Comparison of ENCODE assay signal across 1 cellular context in the genomic region with DNA sequence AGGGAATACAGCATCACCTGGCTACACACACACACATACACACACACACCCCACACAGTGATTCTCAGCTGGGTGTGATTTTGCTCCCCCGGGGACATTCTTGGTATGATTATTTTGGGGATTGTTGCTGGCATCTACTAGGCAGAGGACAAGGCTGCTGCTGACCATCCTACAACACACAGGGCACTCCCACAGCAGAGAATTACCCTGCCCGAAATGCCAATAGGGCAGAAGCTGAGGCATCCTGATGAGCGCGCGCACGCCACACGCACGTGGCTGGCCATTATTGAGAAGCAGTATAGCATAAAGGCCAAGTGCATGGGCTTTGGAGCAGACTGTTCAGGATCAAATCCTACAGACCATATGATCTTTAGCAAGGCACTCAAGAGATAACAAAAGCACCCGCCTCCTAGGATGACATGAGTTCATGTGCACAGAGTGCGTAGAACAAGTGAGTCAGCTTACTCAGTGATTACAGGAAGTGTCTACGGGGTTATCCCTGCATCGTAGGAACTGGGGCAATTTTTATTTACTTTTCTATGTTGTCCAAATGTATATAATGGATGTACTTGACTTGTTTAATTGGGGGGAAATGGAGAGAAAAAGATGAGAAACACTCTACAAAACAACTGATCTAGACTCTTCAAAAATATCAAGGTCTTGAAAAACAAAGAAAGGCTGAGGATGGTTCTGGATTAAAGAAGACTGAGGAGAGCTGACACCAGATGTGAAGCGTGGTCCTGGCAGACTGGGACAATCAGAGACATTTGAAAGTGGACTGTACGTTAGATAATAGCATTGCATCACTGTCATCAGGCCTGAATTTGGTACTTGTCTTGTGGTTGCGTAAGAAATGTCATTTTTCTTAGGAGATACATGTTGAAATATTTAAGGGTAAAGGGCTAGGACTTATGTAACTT.
TF ChIP-seq lines count a peak whose summit lies in the region.

No MANE protein-coding gene starts in this region.

TF ChIP-seq in HepG2, 621 proteins besides CTCF, POLR2A, EP300 and RAD21 (continued from another document and continues in another):
- no peak for TF ChIP-seq HIVEP1 (CRISPR knock-in tag; IDR thresholded peaks at IDR 0.05)
- TF ChIP-seq SRSF9 (IDR thresholded peaks at IDR 0.05; ENCODE audit: borderline replicate concordance, insufficient read depth, low read depth, low read length, poor library complexity, severe bottlenecking): no peak
- TF ChIP-seq ZNF839 (CRISPR knock-in tag; IDR thresholded peaks at IDR 0.05; ENCODE audit: borderline replicate concordance): no peak
- TF ChIP-seq ZKSCAN1 (IDR thresholded peaks at IDR 0.05; ENCODE audit: low read length): no peak
- TF ChIP-seq ZNF629 (CRISPR knock-in tag; conservative IDR thresholded peaks at IDR 0.05): no peak
- TF ChIP-seq MAFG (CRISPR knock-in tag; IDR thresholded peaks at IDR 0.05): no peak
- TF ChIP-seq, protein P1, sequence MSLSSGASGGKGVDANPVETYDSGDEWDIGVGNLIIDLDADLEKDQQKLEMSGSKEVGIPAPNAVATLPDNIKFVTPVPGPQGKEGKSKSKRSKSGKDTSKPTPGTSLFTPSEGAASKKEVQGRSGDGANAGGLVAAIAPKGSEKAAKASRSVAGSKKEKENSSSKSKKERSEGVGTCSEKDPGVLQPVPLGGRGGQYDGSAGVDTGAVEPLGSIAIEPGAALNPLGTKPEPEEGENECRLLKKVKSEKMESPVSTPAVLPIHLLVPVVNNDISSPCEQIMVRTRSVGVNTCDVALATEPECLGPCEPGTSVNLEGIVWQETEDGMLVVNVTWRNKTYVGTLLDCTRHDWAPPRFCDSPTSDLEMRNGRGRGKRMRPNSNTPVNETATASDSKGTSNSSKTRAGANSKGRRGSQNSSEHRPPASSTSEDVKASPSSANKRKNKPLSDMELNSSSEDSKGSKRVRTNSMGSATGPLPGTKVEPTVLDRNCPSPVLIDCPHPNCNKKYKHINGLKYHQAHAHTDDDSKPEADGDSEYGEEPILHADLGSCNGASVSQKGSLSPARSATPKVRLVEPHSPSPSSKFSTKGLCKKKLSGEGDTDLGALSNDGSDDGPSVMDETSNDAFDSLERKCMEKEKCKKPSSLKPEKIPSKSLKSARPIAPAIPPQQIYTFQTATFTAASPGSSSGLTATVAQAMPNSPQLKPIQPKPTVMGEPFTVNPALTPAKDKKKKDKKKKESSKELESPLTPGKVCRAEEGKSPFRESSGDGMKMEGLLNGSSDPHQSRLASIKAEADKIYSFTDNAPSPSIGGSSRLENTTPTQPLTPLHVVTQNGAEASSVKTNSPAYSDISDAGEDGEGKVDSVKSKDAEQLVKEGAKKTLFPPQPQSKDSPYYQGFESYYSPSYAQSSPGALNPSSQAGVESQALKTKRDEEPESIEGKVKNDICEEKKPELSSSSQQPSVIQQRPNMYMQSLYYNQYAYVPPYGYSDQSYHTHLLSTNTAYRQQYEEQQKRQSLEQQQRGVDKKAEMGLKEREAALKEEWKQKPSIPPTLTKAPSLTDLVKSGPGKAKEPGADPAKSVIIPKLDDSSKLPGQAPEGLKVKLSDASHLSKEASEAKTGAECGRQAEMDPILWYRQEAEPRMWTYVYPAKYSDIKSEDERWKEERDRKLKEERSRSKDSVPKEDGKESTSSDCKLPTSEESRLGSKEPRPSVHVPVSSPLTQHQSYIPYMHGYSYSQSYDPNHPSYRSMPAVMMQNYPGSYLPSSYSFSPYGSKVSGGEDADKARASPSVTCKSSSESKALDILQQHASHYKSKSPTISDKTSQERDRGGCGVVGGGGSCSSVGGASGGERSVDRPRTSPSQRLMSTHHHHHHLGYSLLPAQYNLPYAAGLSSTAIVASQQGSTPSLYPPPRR (CRISPR knock-in tag; IDR thresholded peaks at IDR 0.05; ENCODE audit: borderline replicate concordance): no peak
- TF ChIP-seq ZFP36 (IDR thresholded peaks at IDR 0.05; ENCODE audit: borderline replicate concordance, low read depth, low read length, partially characterized antibody): no peak
- TF ChIP-seq SMAD9 (CRISPR knock-in tag; IDR thresholded peaks at IDR 0.05): no peak
- TF ChIP-seq, protein P2, sequence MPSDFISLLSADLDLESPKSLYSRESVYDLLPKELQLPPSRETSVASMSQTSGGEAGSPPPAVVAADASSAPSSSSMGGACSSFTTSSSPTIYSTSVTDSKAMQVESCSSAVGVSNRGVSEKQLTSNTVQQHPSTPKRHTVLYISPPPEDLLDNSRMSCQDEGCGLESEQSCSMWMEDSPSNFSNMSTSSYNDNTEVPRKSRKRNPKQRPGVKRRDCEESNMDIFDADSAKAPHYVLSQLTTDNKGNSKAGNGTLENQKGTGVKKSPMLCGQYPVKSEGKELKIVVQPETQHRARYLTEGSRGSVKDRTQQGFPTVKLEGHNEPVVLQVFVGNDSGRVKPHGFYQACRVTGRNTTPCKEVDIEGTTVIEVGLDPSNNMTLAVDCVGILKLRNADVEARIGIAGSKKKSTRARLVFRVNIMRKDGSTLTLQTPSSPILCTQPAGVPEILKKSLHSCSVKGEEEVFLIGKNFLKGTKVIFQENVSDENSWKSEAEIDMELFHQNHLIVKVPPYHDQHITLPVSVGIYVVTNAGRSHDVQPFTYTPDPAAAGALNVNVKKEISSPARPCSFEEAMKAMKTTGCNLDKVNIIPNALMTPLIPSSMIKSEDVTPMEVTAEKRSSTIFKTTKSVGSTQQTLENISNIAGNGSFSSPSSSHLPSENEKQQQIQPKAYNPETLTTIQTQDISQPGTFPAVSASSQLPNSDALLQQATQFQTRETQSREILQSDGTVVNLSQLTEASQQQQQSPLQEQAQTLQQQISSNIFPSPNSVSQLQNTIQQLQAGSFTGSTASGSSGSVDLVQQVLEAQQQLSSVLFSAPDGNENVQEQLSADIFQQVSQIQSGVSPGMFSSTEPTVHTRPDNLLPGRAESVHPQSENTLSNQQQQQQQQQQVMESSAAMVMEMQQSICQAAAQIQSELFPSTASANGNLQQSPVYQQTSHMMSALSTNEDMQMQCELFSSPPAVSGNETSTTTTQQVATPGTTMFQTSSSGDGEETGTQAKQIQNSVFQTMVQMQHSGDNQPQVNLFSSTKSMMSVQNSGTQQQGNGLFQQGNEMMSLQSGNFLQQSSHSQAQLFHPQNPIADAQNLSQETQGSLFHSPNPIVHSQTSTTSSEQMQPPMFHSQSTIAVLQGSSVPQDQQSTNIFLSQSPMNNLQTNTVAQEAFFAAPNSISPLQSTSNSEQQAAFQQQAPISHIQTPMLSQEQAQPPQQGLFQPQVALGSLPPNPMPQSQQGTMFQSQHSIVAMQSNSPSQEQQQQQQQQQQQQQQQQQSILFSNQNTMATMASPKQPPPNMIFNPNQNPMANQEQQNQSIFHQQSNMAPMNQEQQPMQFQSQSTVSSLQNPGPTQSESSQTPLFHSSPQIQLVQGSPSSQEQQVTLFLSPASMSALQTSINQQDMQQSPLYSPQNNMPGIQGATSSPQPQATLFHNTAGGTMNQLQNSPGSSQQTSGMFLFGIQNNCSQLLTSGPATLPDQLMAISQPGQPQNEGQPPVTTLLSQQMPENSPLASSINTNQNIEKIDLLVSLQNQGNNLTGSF (CRISPR knock-in tag; IDR thresholded peaks at IDR 0.05): no peak
- no peak for TF ChIP-seq TOPORS (CRISPR knock-in tag; IDR thresholded peaks at IDR 0.05)
- TF ChIP-seq WIZ (CRISPR knock-in tag; IDR thresholded peaks at IDR 0.05): no peak
- TF ChIP-seq, protein P3, sequence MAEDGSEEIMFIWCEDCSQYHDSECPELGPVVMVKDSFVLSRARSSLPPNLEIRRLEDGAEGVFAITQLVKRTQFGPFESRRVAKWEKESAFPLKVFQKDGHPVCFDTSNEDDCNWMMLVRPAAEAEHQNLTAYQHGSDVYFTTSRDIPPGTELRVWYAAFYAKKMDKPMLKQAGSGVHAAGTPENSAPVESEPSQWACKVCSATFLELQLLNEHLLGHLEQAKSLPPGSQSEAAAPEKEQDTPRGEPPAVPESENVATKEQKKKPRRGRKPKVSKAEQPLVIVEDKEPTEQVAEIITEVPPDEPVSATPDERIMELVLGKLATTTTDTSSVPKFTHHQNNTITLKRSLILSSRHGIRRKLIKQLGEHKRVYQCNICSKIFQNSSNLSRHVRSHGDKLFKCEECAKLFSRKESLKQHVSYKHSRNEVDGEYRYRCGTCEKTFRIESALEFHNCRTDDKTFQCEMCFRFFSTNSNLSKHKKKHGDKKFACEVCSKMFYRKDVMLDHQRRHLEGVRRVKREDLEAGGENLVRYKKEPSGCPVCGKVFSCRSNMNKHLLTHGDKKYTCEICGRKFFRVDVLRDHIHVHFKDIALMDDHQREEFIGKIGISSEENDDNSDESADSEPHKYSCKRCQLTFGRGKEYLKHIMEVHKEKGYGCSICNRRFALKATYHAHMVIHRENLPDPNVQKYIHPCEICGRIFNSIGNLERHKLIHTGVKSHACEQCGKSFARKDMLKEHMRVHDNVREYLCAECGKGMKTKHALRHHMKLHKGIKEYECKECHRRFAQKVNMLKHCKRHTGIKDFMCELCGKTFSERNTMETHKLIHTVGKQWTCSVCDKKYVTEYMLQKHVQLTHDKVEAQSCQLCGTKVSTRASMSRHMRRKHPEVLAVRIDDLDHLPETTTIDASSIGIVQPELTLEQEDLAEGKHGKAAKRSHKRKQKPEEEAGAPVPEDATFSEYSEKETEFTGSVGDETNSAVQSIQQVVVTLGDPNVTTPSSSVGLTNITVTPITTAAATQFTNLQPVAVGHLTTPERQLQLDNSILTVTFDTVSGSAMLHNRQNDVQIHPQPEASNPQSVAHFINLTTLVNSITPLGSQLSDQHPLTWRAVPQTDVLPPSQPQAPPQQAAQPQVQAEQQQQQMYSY (CRISPR knock-in tag; IDR thresholded peaks at IDR 0.05): no peak
- TF ChIP-seq, protein P4, sequence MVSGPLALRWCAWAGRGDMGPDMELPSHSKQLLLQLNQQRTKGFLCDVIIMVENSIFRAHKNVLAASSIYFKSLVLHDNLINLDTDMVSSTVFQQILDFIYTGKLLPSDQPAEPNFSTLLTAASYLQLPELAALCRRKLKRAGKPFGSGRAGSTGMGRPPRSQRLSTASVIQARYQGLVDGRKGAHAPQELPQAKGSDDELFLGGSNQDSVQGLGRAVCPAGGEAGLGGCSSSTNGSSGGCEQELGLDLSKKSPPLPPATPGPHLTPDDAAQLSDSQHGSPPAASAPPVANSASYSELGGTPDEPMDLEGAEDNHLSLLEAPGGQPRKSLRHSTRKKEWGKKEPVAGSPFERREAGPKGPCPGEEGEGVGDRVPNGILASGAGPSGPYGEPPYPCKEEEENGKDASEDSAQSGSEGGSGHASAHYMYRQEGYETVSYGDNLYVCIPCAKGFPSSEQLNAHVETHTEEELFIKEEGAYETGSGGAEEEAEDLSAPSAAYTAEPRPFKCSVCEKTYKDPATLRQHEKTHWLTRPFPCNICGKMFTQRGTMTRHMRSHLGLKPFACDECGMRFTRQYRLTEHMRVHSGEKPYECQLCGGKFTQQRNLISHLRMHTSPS (CRISPR knock-in tag; IDR thresholded peaks at IDR 0.05; ENCODE audit: low read depth): no peak; the same call in 1 of the 2 replicates
- TF ChIP-seq ZNF367 (CRISPR knock-in tag; IDR thresholded peaks at IDR 0.05; ENCODE audit: borderline replicate concordance): no peak
- no peak for TF ChIP-seq CBFB (CRISPR knock-in tag; IDR thresholded peaks at IDR 0.05)
- TF ChIP-seq ZNF674 (CRISPR knock-in tag; IDR thresholded peaks at IDR 0.05; ENCODE audit: low read depth): no peak
- TF ChIP-seq, protein P5, sequence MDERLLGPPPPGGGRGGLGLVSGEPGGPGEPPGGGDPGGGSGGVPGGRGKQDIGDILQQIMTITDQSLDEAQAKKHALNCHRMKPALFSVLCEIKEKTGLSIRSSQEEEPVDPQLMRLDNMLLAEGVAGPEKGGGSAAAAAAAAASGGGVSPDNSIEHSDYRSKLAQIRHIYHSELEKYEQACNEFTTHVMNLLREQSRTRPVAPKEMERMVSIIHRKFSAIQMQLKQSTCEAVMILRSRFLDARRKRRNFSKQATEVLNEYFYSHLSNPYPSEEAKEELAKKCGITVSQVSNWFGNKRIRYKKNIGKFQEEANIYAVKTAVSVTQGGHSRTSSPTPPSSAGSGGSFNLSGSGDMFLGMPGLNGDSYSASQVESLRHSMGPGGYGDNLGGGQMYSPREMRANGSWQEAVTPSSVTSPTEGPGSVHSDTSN (CRISPR knock-in tag; IDR thresholded peaks at IDR 0.05): no peak
- TF ChIP-seq, protein P6, sequence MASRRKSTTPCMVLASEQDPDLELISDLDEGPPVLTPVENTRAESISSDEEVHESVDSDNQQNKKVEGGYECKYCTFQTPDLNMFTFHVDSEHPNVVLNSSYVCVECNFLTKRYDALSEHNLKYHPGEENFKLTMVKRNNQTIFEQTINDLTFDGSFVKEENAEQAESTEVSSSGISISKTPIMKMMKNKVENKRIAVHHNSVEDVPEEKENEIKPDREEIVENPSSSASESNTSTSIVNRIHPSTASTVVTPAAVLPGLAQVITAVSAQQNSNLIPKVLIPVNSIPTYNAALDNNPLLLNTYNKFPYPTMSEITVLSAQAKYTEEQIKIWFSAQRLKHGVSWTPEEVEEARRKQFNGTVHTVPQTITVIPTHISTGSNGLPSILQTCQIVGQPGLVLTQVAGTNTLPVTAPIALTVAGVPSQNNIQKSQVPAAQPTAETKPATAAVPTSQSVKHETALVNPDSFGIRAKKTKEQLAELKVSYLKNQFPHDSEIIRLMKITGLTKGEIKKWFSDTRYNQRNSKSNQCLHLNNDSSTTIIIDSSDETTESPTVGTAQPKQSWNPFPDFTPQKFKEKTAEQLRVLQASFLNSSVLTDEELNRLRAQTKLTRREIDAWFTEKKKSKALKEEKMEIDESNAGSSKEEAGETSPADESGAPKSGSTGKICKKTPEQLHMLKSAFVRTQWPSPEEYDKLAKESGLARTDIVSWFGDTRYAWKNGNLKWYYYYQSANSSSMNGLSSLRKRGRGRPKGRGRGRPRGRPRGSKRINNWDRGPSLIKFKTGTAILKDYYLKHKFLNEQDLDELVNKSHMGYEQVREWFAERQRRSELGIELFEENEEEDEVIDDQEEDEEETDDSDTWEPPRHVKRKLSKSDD (CRISPR knock-in tag; IDR thresholded peaks at IDR 0.05; ENCODE audit: low read depth): 0 out of 2 replicates have a peak, but pooled peaks have one; percentile 37
- no peak for TF ChIP-seq MIER2 (CRISPR knock-in tag; IDR thresholded peaks at IDR 0.05)
- no peak for TF ChIP-seq ZNF101 (CRISPR knock-in tag; IDR thresholded peaks at IDR 0.05; ENCODE audit: borderline replicate concordance, low read depth)
- TF ChIP-seq, protein P7, sequence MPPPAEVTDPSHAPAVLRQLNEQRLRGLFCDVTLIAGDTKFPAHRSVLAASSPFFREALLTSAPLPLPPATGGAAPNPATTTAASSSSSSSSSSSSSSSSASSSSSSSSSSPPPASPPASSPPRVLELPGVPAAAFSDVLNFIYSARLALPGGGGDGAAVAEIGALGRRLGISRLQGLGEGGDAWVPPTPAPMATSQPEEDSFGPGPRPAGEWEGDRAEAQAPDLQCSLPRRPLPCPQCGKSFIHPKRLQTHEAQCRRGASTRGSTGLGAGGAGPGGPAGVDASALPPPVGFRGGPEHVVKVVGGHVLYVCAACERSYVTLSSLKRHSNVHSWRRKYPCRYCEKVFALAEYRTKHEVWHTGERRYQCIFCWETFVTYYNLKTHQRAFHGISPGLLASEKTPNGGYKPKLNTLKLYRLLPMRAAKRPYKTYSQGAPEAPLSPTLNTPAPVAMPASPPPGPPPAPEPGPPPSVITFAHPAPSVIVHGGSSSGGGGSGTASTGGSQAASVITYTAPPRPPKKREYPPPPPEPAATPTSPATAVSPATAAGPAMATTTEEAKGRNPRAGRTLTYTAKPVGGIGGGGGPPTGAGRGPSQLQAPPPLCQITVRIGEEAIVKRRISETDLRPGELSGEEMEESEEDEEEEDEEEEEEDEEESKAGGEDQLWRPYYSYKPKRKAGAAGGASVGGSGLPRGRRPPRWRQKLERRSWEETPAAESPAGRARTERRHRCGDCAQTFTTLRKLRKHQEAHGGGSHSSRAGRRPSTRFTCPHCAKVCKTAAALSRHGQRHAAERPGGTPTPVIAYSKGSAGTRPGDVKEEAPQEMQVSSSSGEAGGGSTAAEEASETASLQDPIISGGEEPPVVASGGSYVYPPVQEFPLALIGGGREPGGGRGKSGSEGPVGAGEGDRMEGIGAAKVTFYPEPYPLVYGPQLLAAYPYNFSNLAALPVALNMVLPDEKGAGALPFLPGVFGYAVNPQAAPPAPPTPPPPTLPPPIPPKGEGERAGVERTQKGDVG (CRISPR knock-in tag; IDR thresholded peaks at IDR 0.05; ENCODE audit: borderline replicate concordance): no peak
